20 cellular contexts compared by ENCODE assay signal in genomic region chr4:19494958-19495357, GRCh38.
"Had no signal": no experiment of that assay in that cellular context is flagged by ENCODE, and none has a peak within 500 bp of the region (broad histone marks: within the 10 kb centered on the region; RNA-seq: fewer than 3 reads in every experiment).

No MANE protein-coding gene starts in this region.

- H3K27me3 ChIP-seq: ascending aorta, heart right ventricle, sigmoid colon, upper lobe of left lung had no signal

- DNase-seq: activated CD4-positive, alpha-beta T cell treated with anti-CD3 and anti-CD28 coated beads, Interleukin-2, amount 10 ng/mL, durations not matched to agents 7 days and 5 days; activated CD8-positive, alpha-beta T cell treated with anti-CD3 and anti-CD28 coated beads, Interleukin-2, amount 10 ng/mL, durations not matched to agents 7 days and 5 days; activated effector memory CD4-positive, alpha-beta T cell treated with Interleukin-2 at 50 U/mL for 16 hours; activated naive CD4-positive, alpha-beta T cell treated with anti-CD3 and anti-CD28 coated beads, Interleukin-2, amount 50 U/mL, for 16 hours; activated T-cell treated with anti-CD3 and anti-CD28 coated beads, Interleukin-2, amount 50 U/mL, for 4 hours; effector memory CD8-positive, alpha-beta T cell; heart right ventricle; immature natural killer cell; left ventricle myocardium superior; occipital lobe; posterior cingulate gyrus; sigmoid colon; stimulated activated CD4-positive, alpha-beta T cell treated with anti-CD3 and anti-CD28 coated beads, Interleukin-4, amount 100 ng/mL, for 4 hours; T-helper 1 cell; T-helper 9 cell; upper lobe of left lung had no signal

- H3K27ac ChIP-seq: ascending aorta, epithelial cell of prostate, heart right ventricle, sigmoid colon, thoracic aorta, upper lobe of left lung had no signal

- H3K4me1 ChIP-seq: ascending aorta, heart right ventricle, sigmoid colon, upper lobe of left lung had no signal

- H3K4me3 ChIP-seq: ascending aorta, heart right ventricle, sigmoid colon, thoracic aorta, upper lobe of left lung had no signal

- ATAC-seq: activated CD8-positive, alpha-beta T cell treated with anti-CD3 and anti-CD28 coated beads, Interleukin-2, amount 10 ng/mL, durations not matched to agents 7 days and 5 days; activated T-cell treated with anti-CD3 and anti-CD28 coated beads, Interleukin-2, amount 50 U/mL, for 4 hours; effector memory CD8-positive, alpha-beta T cell; heart right ventricle; left ventricle myocardium superior; stimulated activated memory B cell treated with anti-CD40 and anti-IgM and Interleukin-4, amounts not matched to agents 10 μg/mL and 1 μg/mL and 100 μg/mL, for 72 hours had no signal

- H3K9me3 ChIP-seq: ascending aorta, heart right ventricle, sigmoid colon, thoracic aorta, upper lobe of left lung had no signal

- H3K36me3 ChIP-seq: ascending aorta, heart right ventricle, sigmoid colon, thoracic aorta, upper lobe of left lung had no signal
